Comparison of ENCODE assay signal across 1 cellular context in genomic region chr6:32190054-32190945, GRCh38.
A peak's percentile ranks its signal among the peaks of the same experiment; 100 is the strongest.
TF ChIP-seq lines count a peak whose summit lies in the region.

PBX2 (minus strand) TSS chr6:32190202; CDS start chr6:32189915, 287 bp downstream.

TF ChIP-seq in GM12878, 131 proteins besides CTCF, POLR2A, EP300 and RAD21 (continued from another document and continues in another):
- TF ChIP-seq CEBPZ (IDR thresholded peaks at IDR 0.05; ENCODE audit: low read depth, low read length): no peak
- peak; percentile 99 for TF ChIP-seq HDGF (IDR thresholded peaks at IDR 0.05)
- peak; percentile 25; the same call in 1 of the 2 replicates for TF ChIP-seq TAF1 (IDR thresholded peaks at IDR 0.05; ENCODE audit: borderline replicate concordance, low read depth, low read length)
- TF ChIP-seq MYB (IDR thresholded peaks at IDR 0.05; ENCODE audit: borderline replicate concordance, low read depth, low read length): no peak
- TF ChIP-seq SMARCA5 (IDR thresholded peaks at IDR 0.05): no peak
- peak; percentile 89 for TF ChIP-seq RELA (IDR thresholded peaks at IDR 0.05; ENCODE audit: borderline replicate concordance, partially characterized antibody)
- TF ChIP-seq PAX8 (IDR thresholded peaks at IDR 0.05): no peak
- TF ChIP-seq PAX5 (IDR thresholded peaks at IDR 0.05; ENCODE audit: borderline replicate concordance, low read depth, low read length): peak; percentile 73; the same call in 1 of the 2 replicates
- TF ChIP-seq ZNF622 (IDR thresholded peaks at IDR 0.05): no peak
- TF ChIP-seq, protein P1, sequence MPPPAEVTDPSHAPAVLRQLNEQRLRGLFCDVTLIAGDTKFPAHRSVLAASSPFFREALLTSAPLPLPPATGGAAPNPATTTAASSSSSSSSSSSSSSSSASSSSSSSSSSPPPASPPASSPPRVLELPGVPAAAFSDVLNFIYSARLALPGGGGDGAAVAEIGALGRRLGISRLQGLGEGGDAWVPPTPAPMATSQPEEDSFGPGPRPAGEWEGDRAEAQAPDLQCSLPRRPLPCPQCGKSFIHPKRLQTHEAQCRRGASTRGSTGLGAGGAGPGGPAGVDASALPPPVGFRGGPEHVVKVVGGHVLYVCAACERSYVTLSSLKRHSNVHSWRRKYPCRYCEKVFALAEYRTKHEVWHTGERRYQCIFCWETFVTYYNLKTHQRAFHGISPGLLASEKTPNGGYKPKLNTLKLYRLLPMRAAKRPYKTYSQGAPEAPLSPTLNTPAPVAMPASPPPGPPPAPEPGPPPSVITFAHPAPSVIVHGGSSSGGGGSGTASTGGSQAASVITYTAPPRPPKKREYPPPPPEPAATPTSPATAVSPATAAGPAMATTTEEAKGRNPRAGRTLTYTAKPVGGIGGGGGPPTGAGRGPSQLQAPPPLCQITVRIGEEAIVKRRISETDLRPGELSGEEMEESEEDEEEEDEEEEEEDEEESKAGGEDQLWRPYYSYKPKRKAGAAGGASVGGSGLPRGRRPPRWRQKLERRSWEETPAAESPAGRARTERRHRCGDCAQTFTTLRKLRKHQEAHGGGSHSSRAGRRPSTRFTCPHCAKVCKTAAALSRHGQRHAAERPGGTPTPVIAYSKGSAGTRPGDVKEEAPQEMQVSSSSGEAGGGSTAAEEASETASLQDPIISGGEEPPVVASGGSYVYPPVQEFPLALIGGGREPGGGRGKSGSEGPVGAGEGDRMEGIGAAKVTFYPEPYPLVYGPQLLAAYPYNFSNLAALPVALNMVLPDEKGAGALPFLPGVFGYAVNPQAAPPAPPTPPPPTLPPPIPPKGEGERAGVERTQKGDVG (CRISPR knock-in tag; IDR thresholded peaks at IDR 0.05): no peak
- TF ChIP-seq MTA2 (IDR thresholded peaks at IDR 0.05; ENCODE audit: low read depth): peak; percentile 93
- TF ChIP-seq, protein P2, sequence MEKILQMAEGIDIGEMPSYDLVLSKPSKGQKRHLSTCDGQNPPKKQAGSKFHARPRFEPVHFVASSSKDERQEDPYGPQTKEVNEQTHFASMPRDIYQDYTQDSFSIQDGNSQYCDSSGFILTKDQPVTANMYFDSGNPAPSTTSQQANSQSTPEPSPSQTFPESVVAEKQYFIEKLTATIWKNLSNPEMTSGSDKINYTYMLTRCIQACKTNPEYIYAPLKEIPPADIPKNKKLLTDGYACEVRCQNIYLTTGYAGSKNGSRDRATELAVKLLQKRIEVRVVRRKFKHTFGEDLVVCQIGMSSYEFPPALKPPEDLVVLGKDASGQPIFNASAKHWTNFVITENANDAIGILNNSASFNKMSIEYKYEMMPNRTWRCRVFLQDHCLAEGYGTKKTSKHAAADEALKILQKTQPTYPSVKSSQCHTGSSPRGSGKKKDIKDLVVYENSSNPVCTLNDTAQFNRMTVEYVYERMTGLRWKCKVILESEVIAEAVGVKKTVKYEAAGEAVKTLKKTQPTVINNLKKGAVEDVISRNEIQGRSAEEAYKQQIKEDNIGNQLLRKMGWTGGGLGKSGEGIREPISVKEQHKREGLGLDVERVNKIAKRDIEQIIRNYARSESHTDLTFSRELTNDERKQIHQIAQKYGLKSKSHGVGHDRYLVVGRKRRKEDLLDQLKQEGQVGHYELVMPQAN (conservative IDR thresholded peaks at IDR 0.05): 0 out of 2 replicates have a peak, but pooled peaks have one; percentile 30
- TF ChIP-seq, protein P3, sequence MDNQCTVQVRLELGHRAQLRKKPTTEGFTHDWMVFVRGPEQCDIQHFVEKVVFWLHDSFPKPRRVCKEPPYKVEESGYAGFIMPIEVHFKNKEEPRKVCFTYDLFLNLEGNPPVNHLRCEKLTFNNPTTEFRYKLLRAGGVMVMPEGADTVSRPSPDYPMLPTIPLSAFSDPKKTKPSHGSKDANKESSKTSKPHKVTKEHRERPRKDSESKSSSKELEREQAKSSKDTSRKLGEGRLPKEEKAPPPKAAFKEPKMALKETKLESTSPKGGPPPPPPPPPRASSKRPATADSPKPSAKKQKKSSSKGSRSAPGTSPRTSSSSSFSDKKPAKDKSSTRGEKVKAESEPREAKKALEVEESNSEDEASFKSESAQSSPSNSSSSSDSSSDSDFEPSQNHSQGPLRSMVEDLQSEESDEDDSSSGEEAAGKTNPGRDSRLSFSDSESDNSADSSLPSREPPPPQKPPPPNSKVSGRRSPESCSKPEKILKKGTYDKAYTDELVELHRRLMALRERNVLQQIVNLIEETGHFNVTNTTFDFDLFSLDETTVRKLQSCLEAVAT (IDR thresholded peaks at IDR 0.05): peak; percentile 91
- peak; percentile 80; the same call in 1 of the 2 replicates for TF ChIP-seq POLR2AphosphoS5 (IDR thresholded peaks at IDR 0.05; ENCODE audit: low read length)
- TF ChIP-seq RB1 (IDR thresholded peaks at IDR 0.05; ENCODE audit: borderline replicate concordance): no peak
- no peak; the same call in 1 of the 2 replicates for TF ChIP-seq TBL1XR1 (IDR thresholded peaks at IDR 0.05; ENCODE audit: low read depth, low read length)
- peak; percentile 70; the same call in 1 of the 2 replicates for TF ChIP-seq POLR2AphosphoS2 (IDR thresholded peaks at IDR 0.05; ENCODE audit: low read depth, low read length)
- TF ChIP-seq ETV6 (conservative IDR thresholded peaks at IDR 0.05 in 1 of 2, IDR thresholded peaks at IDR 0.05 in 1 of 2; ENCODE audit: borderline replicate concordance in 1 of 2, low read depth in 1 of 2): 0 out of 4 replicates have a peak, but pooled peaks of 1 of the 2 experiments have one; percentile 14
- TF ChIP-seq GABPA (IDR thresholded peaks at IDR 0.05; ENCODE audit: low read depth): no peak
- no peak for TF ChIP-seq E2F4 (IDR thresholded peaks at IDR 0.05; ENCODE audit: low read depth, low read length)
- TF ChIP-seq TCF7 (IDR thresholded peaks at IDR 0.05; ENCODE audit: borderline replicate concordance): no peak
- no peak for TF ChIP-seq MYC (IDR thresholded peaks at IDR 0.05; ENCODE audit: insufficient read depth, insufficient read length, insufficient replicate concordance, low read length, severe bottlenecking)
- no peak for TF ChIP-seq EZH2 (IDR thresholded peaks at IDR 0.05; ENCODE audit: borderline replicate concordance, control insufficient read depth, low read depth, low read length)
- TF ChIP-seq SMAD1 (IDR thresholded peaks at IDR 0.05; ENCODE audit: low read depth, partially characterized antibody): peak; percentile 80
- TF ChIP-seq YY1 (IDR thresholded peaks at IDR 0.05; ENCODE audit: low read depth, low read length): no peak
- TF ChIP-seq EGR1 (IDR thresholded peaks at IDR 0.05; ENCODE audit: borderline replicate concordance in 1 of 2, low read depth in 2 of 2, low read length in 2 of 2): peak in 1 of 2 experiments; percentile 90; a peak in 2 of 3 replicates
- no peak for TF ChIP-seq CHD4 (IDR thresholded peaks at IDR 0.05)
- peak; percentile 71 for TF ChIP-seq E4F1 (IDR thresholded peaks at IDR 0.05; ENCODE audit: borderline replicate concordance, partially characterized antibody)
- TF ChIP-seq IKZF1 (conservative IDR thresholded peaks at IDR 0.05): peak; percentile 91
- TF ChIP-seq GATAD2B (conservative IDR thresholded peaks at IDR 0.05; ENCODE audit: low read depth): peak; percentile 83
- TF ChIP-seq TCF12 (IDR thresholded peaks at IDR 0.05; ENCODE audit: low read depth, low read length): peak; percentile 56; the same call in 1 of the 2 replicates
- TF ChIP-seq TARDBP (IDR thresholded peaks at IDR 0.05; ENCODE audit: borderline replicate concordance): no peak; the same call in 1 of the 2 replicates
- TF ChIP-seq JUND (IDR thresholded peaks at IDR 0.05; ENCODE audit: low read depth, low read length): no peak
- TF ChIP-seq NFXL1 (IDR thresholded peaks at IDR 0.05; ENCODE audit: borderline replicate concordance): peak; percentile 96
- TF ChIP-seq FOS (IDR thresholded peaks at IDR 0.05; ENCODE audit: borderline replicate concordance, extremely low read depth, insufficient read length): no peak
- TF ChIP-seq RFX5 (IDR thresholded peaks at IDR 0.05; ENCODE audit: low read depth, low read length): no peak
- TF ChIP-seq SREBF2 (IDR thresholded peaks at IDR 0.05; ENCODE audit: low read length): no peak
- TF ChIP-seq BACH1 (IDR thresholded peaks at IDR 0.05; ENCODE audit: borderline replicate concordance): peak; percentile 84
- TF ChIP-seq, protein P4, sequence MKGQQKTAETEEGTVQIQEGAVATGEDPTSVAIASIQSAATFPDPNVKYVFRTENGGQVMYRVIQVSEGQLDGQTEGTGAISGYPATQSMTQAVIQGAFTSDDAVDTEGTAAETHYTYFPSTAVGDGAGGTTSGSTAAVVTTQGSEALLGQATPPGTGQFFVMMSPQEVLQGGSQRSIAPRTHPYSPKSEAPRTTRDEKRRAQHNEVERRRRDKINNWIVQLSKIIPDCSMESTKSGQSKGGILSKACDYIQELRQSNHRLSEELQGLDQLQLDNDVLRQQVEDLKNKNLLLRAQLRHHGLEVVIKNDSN (IDR thresholded peaks at IDR 0.05; ENCODE audit: borderline replicate concordance, extremely low read length, insufficient read depth, low read depth, low read length): no peak
- TF ChIP-seq CEBPB (IDR thresholded peaks at IDR 0.05; ENCODE audit: borderline replicate concordance in 1 of 2, low read depth in 2 of 2, low read length in 2 of 2): no peak
- no peak for TF ChIP-seq FOXM1 (IDR thresholded peaks at IDR 0.05; ENCODE audit: low read depth, low read length)
- TF ChIP-seq, protein P5, sequence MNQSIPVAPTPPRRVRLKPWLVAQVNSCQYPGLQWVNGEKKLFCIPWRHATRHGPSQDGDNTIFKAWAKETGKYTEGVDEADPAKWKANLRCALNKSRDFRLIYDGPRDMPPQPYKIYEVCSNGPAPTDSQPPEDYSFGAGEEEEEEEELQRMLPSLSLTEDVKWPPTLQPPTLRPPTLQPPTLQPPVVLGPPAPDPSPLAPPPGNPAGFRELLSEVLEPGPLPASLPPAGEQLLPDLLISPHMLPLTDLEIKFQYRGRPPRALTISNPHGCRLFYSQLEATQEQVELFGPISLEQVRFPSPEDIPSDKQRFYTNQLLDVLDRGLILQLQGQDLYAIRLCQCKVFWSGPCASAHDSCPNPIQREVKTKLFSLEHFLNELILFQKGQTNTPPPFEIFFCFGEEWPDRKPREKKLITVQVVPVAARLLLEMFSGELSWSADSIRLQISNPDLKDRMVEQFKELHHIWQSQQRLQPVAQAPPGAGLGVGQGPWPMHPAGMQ (IDR thresholded peaks at IDR 0.05; ENCODE audit: borderline replicate concordance): no peak
- TF ChIP-seq ZZZ3 (IDR thresholded peaks at IDR 0.05; ENCODE audit: control insufficient read depth, insufficient read length, low read depth): no peak
- TF ChIP-seq ZNF217 (IDR thresholded peaks at IDR 0.05): no peak
- no peak for TF ChIP-seq NRF1 (conservative IDR thresholded peaks at IDR 0.05; ENCODE audit: low read depth, low read length)
- TF ChIP-seq, protein P6, sequence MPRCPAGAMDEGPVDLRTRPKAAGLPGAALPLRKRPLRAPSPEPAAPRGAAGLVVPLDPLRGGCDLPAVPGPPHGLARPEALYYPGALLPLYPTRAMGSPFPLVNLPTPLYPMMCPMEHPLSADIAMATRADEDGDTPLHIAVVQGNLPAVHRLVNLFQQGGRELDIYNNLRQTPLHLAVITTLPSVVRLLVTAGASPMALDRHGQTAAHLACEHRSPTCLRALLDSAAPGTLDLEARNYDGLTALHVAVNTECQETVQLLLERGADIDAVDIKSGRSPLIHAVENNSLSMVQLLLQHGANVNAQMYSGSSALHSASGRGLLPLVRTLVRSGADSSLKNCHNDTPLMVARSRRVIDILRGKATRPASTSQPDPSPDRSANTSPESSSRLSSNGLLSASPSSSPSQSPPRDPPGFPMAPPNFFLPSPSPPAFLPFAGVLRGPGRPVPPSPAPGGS (IDR thresholded peaks at IDR 0.05; ENCODE audit: borderline replicate concordance, insufficient read depth, low read depth, low read length, poor library complexity, severe bottlenecking): peak; percentile 66
- TF ChIP-seq MEF2A (IDR thresholded peaks at IDR 0.05; ENCODE audit: insufficient read depth, low read depth, low read length): no peak
- TF ChIP-seq CBFB (IDR thresholded peaks at IDR 0.05; ENCODE audit: low read depth): 0 out of 2 replicates have a peak, but pooled peaks have one; percentile 40
